In the genomic region with DNA sequence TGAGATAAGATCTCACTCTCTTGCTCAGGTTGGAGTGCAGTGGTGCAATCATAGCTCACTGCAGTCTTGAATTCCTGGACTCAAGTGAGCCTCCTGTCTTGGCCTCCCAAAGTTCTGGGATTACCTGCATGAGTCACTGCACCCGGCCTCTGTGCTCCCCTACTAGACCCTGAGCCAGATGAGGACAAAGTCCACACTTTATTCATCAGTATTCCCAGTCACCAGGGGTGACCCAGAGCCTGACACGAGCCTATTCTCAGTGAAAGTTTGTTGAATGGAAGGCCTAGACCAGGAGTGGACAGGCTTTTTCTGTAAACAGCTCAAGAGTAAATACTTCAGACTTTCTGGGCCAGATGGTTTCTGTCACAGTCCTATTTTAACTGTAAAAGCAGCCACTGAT, we compare ENCODE assay signal across 1 cellular context.
TF ChIP-seq lines count a peak whose summit lies in the region.

No MANE protein-coding gene starts in this region.

TF ChIP-seq in HepG2, 621 proteins besides CTCF, POLR2A, EP300 and RAD21 (continued from another document and continues in another):
- TF ChIP-seq, protein P1, sequence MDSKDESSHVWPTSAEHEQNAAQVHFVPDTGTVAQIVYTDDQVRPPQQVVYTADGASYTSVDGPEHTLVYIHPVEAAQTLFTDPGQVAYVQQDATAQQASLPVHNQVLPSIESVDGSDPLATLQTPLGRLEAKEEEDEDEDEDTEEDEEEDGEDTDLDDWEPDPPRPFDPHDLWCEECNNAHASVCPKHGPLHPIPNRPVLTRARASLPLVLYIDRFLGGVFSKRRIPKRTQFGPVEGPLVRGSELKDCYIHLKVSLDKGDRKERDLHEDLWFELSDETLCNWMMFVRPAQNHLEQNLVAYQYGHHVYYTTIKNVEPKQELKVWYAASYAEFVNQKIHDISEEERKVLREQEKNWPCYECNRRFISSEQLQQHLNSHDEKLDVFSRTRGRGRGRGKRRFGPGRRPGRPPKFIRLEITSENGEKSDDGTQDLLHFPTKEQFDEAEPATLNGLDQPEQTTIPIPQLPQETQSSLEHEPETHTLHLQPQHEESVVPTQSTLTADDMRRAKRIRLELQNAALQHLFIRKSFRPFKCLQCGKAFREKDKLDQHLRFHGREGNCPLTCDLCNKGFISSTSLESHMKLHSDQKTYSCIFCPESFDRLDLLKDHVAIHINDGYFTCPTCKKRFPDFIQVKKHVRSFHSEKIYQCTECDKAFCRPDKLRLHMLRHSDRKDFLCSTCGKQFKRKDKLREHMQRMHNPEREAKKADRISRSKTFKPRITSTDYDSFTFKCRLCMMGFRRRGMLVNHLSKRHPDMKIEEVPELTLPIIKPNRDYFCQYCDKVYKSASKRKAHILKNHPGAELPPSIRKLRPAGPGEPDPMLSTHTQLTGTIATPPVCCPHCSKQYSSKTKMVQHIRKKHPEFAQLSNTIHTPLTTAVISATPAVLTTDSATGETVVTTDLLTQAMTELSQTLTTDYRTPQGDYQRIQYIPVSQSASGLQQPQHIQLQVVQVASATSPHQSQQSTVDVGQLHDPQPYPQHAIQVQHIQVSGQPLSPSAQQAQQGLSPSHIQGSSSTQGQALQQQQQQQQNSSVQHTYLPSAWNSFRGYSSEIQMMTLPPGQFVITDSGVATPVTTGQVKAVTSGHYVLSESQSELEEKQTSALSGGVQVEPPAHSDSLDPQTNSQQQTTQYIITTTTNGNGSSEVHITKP (CRISPR knock-in tag; IDR thresholded peaks at IDR 0.05; ENCODE audit: low read depth): no peak
- no peak for TF ChIP-seq RFXAP (CRISPR knock-in tag; IDR thresholded peaks at IDR 0.05; ENCODE audit: borderline replicate concordance)
- TF ChIP-seq ZNF124 (CRISPR knock-in tag; IDR thresholded peaks at IDR 0.05): no peak
- TF ChIP-seq TBX2 (CRISPR knock-in tag; IDR thresholded peaks at IDR 0.05; ENCODE audit: borderline replicate concordance): peak; percentile 67; the same call in 1 of the 2 replicates
- no peak for TF ChIP-seq MAF1 (CRISPR knock-in tag; IDR thresholded peaks at IDR 0.05; ENCODE audit: borderline replicate concordance)
- no peak for TF ChIP-seq ZNF563 (CRISPR knock-in tag; IDR thresholded peaks at IDR 0.05)
- TF ChIP-seq, protein P2, sequence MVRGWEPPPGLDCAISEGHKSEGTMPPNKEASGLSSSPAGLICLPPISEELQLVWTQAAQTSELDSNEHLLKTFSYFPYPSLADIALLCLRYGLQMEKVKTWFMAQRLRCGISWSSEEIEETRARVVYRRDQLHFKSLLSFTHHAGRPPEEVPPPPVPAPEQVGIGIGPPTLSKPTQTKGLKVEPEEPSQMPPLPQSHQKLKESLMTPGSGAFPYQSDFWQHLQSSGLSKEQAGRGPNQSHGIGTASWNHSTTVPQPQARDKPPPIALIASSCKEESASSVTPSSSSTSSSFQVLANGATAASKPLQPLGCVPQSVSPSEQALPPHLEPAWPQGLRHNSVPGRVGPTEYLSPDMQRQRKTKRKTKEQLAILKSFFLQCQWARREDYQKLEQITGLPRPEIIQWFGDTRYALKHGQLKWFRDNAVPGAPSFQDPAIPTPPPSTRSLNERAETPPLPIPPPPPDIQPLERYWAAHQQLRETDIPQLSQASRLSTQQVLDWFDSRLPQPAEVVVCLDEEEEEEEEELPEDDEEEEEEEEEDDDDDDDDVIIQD (CRISPR knock-in tag; IDR thresholded peaks at IDR 0.05; ENCODE audit: low read depth): peak; percentile 62; the same call in 1 of the 2 replicates
- TF ChIP-seq ZKSCAN1 (IDR thresholded peaks at IDR 0.05; ENCODE audit: low read length): no peak
- no peak for TF ChIP-seq MAFK (conservative IDR thresholded peaks at IDR 0.05 in 1 of 2, IDR thresholded peaks at IDR 0.05 in 1 of 2; ENCODE audit: low read length in 2 of 2)
- TF ChIP-seq ARNTL (CRISPR knock-in tag; IDR thresholded peaks at IDR 0.05): no peak
- no peak for TF ChIP-seq JDP2 (CRISPR knock-in tag; IDR thresholded peaks at IDR 0.05; ENCODE audit: borderline replicate concordance)
- TF ChIP-seq, protein P3, sequence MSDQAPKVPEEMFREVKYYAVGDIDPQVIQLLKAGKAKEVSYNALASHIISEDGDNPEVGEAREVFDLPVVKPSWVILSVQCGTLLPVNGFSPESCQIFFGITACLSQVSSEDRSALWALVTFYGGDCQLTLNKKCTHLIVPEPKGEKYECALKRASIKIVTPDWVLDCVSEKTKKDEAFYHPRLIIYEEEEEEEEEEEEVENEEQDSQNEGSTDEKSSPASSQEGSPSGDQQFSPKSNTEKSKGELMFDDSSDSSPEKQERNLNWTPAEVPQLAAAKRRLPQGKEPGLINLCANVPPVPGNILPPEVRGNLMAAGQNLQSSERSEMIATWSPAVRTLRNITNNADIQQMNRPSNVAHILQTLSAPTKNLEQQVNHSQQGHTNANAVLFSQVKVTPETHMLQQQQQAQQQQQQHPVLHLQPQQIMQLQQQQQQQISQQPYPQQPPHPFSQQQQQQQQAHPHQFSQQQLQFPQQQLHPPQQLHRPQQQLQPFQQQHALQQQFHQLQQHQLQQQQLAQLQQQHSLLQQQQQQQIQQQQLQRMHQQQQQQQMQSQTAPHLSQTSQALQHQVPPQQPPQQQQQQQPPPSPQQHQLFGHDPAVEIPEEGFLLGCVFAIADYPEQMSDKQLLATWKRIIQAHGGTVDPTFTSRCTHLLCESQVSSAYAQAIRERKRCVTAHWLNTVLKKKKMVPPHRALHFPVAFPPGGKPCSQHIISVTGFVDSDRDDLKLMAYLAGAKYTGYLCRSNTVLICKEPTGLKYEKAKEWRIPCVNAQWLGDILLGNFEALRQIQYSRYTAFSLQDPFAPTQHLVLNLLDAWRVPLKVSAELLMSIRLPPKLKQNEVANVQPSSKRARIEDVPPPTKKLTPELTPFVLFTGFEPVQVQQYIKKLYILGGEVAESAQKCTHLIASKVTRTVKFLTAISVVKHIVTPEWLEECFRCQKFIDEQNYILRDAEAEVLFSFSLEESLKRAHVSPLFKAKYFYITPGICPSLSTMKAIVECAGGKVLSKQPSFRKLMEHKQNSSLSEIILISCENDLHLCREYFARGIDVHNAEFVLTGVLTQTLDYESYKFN (CRISPR knock-in tag; conservative IDR thresholded peaks at IDR 0.05): peak; percentile 84
- TF ChIP-seq, protein P4, sequence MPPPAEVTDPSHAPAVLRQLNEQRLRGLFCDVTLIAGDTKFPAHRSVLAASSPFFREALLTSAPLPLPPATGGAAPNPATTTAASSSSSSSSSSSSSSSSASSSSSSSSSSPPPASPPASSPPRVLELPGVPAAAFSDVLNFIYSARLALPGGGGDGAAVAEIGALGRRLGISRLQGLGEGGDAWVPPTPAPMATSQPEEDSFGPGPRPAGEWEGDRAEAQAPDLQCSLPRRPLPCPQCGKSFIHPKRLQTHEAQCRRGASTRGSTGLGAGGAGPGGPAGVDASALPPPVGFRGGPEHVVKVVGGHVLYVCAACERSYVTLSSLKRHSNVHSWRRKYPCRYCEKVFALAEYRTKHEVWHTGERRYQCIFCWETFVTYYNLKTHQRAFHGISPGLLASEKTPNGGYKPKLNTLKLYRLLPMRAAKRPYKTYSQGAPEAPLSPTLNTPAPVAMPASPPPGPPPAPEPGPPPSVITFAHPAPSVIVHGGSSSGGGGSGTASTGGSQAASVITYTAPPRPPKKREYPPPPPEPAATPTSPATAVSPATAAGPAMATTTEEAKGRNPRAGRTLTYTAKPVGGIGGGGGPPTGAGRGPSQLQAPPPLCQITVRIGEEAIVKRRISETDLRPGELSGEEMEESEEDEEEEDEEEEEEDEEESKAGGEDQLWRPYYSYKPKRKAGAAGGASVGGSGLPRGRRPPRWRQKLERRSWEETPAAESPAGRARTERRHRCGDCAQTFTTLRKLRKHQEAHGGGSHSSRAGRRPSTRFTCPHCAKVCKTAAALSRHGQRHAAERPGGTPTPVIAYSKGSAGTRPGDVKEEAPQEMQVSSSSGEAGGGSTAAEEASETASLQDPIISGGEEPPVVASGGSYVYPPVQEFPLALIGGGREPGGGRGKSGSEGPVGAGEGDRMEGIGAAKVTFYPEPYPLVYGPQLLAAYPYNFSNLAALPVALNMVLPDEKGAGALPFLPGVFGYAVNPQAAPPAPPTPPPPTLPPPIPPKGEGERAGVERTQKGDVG (CRISPR knock-in tag; IDR thresholded peaks at IDR 0.05; ENCODE audit: borderline replicate concordance): no peak
- no peak for TF ChIP-seq ZNF549 (CRISPR knock-in tag; IDR thresholded peaks at IDR 0.05)
- TF ChIP-seq, protein P5, sequence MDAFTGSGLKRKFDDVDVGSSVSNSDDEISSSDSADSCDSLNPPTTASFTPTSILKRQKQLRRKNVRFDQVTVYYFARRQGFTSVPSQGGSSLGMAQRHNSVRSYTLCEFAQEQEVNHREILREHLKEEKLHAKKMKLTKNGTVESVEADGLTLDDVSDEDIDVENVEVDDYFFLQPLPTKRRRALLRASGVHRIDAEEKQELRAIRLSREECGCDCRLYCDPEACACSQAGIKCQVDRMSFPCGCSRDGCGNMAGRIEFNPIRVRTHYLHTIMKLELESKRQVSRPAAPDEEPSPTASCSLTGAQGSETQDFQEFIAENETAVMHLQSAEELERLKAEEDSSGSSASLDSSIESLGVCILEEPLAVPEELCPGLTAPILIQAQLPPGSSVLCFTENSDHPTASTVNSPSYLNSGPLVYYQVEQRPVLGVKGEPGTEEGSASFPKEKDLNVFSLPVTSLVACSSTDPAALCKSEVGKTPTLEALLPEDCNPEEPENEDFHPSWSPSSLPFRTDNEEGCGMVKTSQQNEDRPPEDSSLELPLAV (CRISPR knock-in tag; conservative IDR thresholded peaks at IDR 0.05; ENCODE audit: low read depth): no peak
- TF ChIP-seq CENPT (CRISPR knock-in tag; IDR thresholded peaks at IDR 0.05; ENCODE audit: low read depth): no peak
- TF ChIP-seq, protein P6, sequence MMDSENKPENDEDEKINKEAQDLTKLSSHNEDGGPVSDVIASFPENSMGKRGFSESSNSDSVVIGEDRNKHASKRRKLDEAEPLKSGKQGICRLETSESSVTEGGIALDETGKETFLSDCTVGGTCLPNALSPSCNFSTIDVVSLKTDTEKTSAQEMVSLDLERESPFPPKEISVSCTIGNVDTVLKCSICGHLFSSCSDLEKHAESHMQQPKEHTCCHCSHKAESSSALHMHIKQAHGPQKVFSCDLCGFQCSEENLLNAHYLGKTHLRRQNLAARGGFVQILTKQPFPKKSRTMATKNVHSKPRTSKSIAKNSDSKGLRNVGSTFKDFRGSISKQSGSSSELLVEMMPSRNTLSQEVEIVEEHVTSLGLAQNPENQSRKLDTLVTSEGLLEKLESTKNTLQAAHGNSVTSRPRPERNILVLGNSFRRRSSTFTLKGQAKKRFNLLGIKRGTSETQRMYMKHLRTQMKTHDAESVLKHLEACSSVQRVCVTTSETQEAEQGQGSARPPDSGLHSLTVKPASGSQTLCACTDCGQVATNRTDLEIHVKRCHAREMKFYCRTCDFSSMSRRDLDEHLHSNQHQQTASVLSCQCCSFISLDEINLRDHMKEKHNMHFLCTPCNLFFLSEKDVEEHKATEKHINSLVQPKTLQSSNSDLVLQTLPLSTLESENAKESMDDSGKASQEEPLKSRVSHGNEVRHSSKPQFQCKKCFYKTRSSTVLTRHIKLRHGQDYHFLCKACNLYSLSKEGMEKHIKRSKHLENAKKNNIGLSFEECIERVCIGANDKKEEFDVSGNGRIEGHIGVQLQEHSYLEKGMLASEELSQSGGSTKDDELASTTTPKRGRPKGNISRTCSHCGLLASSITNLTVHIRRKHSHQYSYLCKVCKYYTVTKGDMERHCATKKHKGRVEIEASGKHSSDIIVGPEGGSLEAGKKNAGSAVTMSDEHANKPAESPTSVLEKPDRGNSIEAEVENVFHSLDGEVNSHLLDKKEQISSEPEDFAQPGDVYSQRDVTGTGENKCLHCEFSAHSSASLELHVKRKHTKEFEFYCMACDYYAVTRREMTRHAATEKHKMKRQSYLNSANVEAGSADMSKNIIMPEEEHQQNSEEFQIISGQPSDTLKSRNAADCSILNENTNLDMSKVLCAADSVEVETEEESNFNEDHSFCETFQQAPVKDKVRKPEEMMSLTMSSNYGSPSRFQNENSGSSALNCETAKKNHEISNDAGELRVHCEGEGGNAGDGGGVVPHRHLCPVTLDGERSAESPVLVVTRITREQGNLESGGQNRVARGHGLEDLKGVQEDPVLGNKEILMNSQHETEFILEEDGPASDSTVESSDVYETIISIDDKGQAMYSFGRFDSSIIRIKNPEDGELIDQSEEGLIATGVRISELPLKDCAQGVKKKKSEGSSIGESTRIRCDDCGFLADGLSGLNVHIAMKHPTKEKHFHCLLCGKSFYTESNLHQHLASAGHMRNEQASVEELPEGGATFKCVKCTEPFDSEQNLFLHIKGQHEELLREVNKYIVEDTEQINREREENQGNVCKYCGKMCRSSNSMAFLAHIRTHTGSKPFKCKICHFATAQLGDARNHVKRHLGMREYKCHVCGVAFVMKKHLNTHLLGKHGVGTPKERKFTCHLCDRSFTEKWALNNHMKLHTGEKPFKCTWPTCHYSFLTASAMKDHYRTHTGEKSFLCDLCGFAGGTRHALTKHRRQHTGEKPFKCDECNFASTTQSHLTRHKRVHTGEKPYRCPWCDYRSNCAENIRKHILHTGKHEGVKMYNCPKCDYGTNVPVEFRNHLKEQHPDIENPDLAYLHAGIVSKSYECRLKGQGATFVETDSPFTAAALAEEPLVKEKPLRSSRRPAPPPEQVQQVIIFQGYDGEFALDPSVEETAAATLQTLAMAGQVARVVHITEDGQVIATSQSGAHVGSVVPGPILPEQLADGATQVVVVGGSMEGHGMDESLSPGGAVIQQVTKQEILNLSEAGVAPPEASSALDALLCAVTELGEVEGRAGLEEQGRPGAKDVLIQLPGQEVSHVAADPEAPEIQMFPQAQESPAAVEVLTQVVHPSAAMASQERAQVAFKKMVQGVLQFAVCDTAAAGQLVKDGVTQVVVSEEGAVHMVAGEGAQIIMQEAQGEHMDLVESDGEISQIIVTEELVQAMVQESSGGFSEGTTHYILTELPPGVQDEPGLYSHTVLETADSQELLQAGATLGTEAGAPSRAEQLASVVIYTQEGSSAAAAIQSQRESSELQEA (CRISPR knock-in tag; IDR thresholded peaks at IDR 0.05; ENCODE audit: not compliant biosample characterization): no peak
- TF ChIP-seq FOXJ3 (CRISPR knock-in tag; IDR thresholded peaks at IDR 0.05; ENCODE audit: borderline replicate concordance): peak; percentile 74; the same call in 1 of the 2 replicates
- TF ChIP-seq ZNF605 (CRISPR knock-in tag; IDR thresholded peaks at IDR 0.05): 0 out of 2 replicates have a peak, but pooled peaks have one; percentile 21
